In the genomic region with DNA sequence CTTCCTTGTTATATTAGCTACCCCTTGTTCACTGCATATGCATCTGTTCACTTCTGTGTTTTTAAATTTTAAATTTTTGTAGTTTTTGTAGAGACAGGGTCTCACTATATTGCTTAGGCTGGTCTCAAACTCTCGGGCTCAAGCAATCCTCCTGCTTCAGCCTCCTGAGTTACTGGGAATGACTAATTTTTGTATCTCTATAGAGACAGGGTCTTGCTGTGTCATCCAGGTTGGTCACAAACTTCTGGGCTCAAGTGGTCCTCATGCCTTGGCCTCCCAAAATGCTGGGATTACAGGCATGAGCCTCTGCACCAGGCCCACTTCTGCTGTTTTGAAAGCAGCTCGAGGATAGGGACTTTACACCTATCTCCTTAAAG, we compare ENCODE assay signal across 12 cellular contexts.
DNase-seq lines count a peak whose midpoint lies in the region; ATAC-seq and TF ChIP-seq lines count a peak whose summit lies in the region.
"Had no signal": no experiment of that assay in that cellular context is flagged by ENCODE, and none has a peak within 500 bp of the region (broad histone marks: within the 10 kb centered on the region; RNA-seq: fewer than 3 reads in every experiment).

No MANE protein-coding gene starts in this region.

- TF ChIP-seq RAD21 in SK-N-SH (IDR thresholded peaks at IDR 0.05; ENCODE audit: low read length) = no peak

- peaks cover 9% of the 10 kb centered on the region for H3K4me1 Mint-ChIP-seq in type B pancreatic cell (ENCODE audit: unreplicated experiment)

- H3K4me3 ChIP-seq in effector memory CD4-positive, alpha-beta T cell (ENCODE audit: insufficient read depth, low read depth, low read length, poor library complexity, severe bottlenecking) = peak overlapping the region; percentile 11
- H3K4me3 ChIP-seq in SK-N-SH (ENCODE audit: low read depth in 2 of 2, low read length in 1 of 2) = no peak overlapping the region

- H3K4me1 ChIP-seq in effector memory CD4-positive, alpha-beta T cell (ENCODE audit: control insufficient read depth, insufficient read depth, low read length, poor library complexity, severe bottlenecking) = peaks cover 21% of the 10 kb centered on the region
- H3K4me1 ChIP-seq in SK-N-SH (ENCODE audit: control insufficient read depth in 1 of 2, insufficient read depth in 2 of 2, low read depth in 1 of 2, low read length in 1 of 2) = peaks cover 0 to 23% of the 10 kb centered on the region in 2 experiments; a peak in 2 of 4 replicates

- no peak for TF ChIP-seq EP300 in SK-N-SH (IDR thresholded peaks at IDR 0.05; ENCODE audit: borderline replicate concordance in 1 of 2, low read depth in 1 of 2, low read length in 1 of 2)

- POLR2A ChIA-PET in SK-N-SH (lab: Yijun Ruan, JAX) = no interaction called here

- ATAC-seq in GM18861 (IDR thresholded peaks at IDR 0.05; ENCODE audit: unreplicated experiment) (peak; percentile 4), GM21526 (IDR thresholded peaks at IDR 0.05; ENCODE audit: low FRiP score, unreplicated experiment) (peak; percentile 20), HG03342 (IDR thresholded peaks at IDR 0.05; ENCODE audit: unreplicated experiment) (peak; percentile 11), left lobe of liver (no peak)

- no peak for DNase-seq in effector memory CD4-positive, alpha-beta T cell
- DNase-seq in SK-N-SH = no peak
- no peak for DNase-seq in left lobe of liver (ENCODE audit: low spot score)
- DNase-seq in type B pancreatic cell (ENCODE audit: extremely low spot score, unreplicated experiment) = no peak
- DNase-seq in NCI-H226 = no peak
- DNase-seq: DMS79, Karpas-422, NCI-H526, occipital lobe had no signal

- peak overlapping the region; percentile 29 for H3K27ac ChIP-seq in effector memory CD4-positive, alpha-beta T cell (ENCODE audit: insufficient read depth, low read length, poor library complexity, severe bottlenecking)
- no peak overlapping the region for H3K27ac ChIP-seq in SK-N-SH (ENCODE audit: low read depth in 2 of 2, low read length in 1 of 2)

- no peaks in the 10 kb centered on the region for H3K36me3 Mint-ChIP-seq in type B pancreatic cell

- H3K9me3 Mint-ChIP-seq in type B pancreatic cell = peaks cover 5% of the 10 kb centered on the region

- H4K20me1 ChIP-seq in SK-N-SH (ENCODE audit: insufficient read depth) = no peaks in the 10 kb centered on the region

- no peaks in the 10 kb centered on the region for H3K9me2 ChIP-seq in SK-N-SH

- no peaks in the 10 kb centered on the region for H3K9me3 ChIP-seq in effector memory CD4-positive, alpha-beta T cell (ENCODE audit: control insufficient read depth, low read length)
- no peaks in the 10 kb centered on the region for H3K9me3 ChIP-seq in SK-N-SH

- no peaks in the 10 kb centered on the region for H3K27me3 Mint-ChIP-seq in type B pancreatic cell

- CTCF ChIA-PET in SK-N-SH (lab: Yijun Ruan, JAX) = no interaction called here

- H2AFZ ChIP-seq in SK-N-SH (ENCODE audit: low read depth) = no peak overlapping the region

- no peak overlapping the region for H3K4me3 Mint-ChIP-seq in type B pancreatic cell

- H3K27ac Mint-ChIP-seq in type B pancreatic cell = no peak overlapping the region

- no peak for TF ChIP-seq CTCF in SK-N-SH (IDR thresholded peaks at IDR 0.05)
- TF ChIP-seq CTCF in type B pancreatic cell (conservative IDR thresholded peaks at IDR 0.05) = no peak

- no peaks in the 10 kb centered on the region for H3F3A ChIP-seq in SK-N-SH (replicated peaks; ENCODE audit: insufficient read depth)

- 90% methylated on average over 2 of the region's 2 CpGs for WGBS in SK-N-SH (ENCODE audit: low lambda C conversion rate)

- no peaks in the 10 kb centered on the region for H3K27me3 ChIP-seq in effector memory CD4-positive, alpha-beta T cell (replicated peaks; ENCODE audit: control insufficient read depth, insufficient read depth, low read length, poor library complexity, severe bottlenecking)
- H3K27me3 ChIP-seq in SK-N-SH (ENCODE audit: insufficient read depth) = no peaks in the 10 kb centered on the region

- H3K9ac ChIP-seq in SK-N-SH = no peak overlapping the region

- no peaks in the 10 kb centered on the region for H3K79me2 ChIP-seq in SK-N-SH (ENCODE audit: insufficient read depth)

- H3K4me2 ChIP-seq in SK-N-SH = no peak overlapping the region

- H3K36me3 ChIP-seq in effector memory CD4-positive, alpha-beta T cell (ENCODE audit: control insufficient read depth, insufficient read depth, low read length) = no peaks in the 10 kb centered on the region
- no peaks in the 10 kb centered on the region for H3K36me3 ChIP-seq in SK-N-SH (replicated peaks in 1 of 2; ENCODE audit: control insufficient read depth in 1 of 2, insufficient read depth in 2 of 2, low read length in 1 of 2)

TF ChIP-seq in SK-N-SH, 30 proteins besides CTCF, POLR2A, EP300 and RAD21:
- no peak for TF ChIP-seq TCF12 (IDR thresholded peaks at IDR 0.05)
- TF ChIP-seq FOSL2 (IDR thresholded peaks at IDR 0.05; ENCODE audit: borderline replicate concordance, low read depth) = no peak
- TF ChIP-seq TEAD4 (IDR thresholded peaks at IDR 0.05; ENCODE audit: borderline replicate concordance, insufficient read depth) = no peak
- TF ChIP-seq NRF1 (IDR thresholded peaks at IDR 0.05; ENCODE audit: low read depth, low read length) = no peak
- TF ChIP-seq SIN3A (IDR thresholded peaks at IDR 0.05; ENCODE audit: borderline replicate concordance, low read depth, low read length) = no peak
- TF ChIP-seq SMC3 (IDR thresholded peaks at IDR 0.05; ENCODE audit: low read depth, low read length) = no peak
- TF ChIP-seq RFX5 (IDR thresholded peaks at IDR 0.05; ENCODE audit: low read length) = no peak
- TF ChIP-seq GATA2 (CRISPR knock-in tag; IDR thresholded peaks at IDR 0.05) = no peak
- no peak for TF ChIP-seq POLR2AphosphoS5 (IDR thresholded peaks at IDR 0.05; ENCODE audit: low read depth, low read length)
- TF ChIP-seq, protein P1, sequence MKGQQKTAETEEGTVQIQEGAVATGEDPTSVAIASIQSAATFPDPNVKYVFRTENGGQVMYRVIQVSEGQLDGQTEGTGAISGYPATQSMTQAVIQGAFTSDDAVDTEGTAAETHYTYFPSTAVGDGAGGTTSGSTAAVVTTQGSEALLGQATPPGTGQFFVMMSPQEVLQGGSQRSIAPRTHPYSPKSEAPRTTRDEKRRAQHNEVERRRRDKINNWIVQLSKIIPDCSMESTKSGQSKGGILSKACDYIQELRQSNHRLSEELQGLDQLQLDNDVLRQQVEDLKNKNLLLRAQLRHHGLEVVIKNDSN (IDR thresholded peaks at IDR 0.05; ENCODE audit: borderline replicate concordance, low read depth) = no peak
- no peak for TF ChIP-seq RCOR1 (IDR thresholded peaks at IDR 0.05; ENCODE audit: low read length)
- no peak for TF ChIP-seq ELF1 (IDR thresholded peaks at IDR 0.05)
- TF ChIP-seq, protein P2, sequence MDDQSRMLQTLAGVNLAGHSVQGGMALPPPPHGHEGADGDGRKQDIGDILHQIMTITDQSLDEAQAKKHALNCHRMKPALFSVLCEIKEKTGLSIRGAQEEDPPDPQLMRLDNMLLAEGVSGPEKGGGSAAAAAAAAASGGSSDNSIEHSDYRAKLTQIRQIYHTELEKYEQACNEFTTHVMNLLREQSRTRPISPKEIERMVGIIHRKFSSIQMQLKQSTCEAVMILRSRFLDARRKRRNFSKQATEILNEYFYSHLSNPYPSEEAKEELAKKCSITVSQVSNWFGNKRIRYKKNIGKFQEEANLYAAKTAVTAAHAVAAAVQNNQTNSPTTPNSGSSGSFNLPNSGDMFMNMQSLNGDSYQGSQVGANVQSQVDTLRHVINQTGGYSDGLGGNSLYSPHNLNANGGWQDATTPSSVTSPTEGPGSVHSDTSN (IDR thresholded peaks at IDR 0.05) = no peak
TF ChIP-seq in SK-N-SH: peak in this region for 0.
